In the genomic region with DNA sequence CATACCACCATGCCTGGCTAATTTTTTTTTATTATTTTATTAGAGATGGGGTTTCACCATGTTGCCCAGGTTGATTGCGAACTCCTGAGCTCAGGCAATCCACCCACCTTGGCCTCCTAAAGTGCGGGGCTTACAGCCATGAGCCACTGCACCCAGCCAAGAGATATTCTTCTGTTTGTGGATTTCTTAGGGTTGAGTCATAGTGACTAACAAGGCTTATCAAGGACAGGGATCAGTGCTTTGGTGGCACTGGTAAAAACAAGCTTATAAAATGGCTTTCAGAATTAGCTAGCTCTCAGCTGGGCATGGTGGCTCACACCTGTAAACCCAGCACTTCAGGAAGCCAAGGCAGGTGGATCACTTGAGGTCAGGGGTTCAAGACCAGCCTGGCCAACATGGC, we compare ENCODE assay signal across 1 cellular context.
TF ChIP-seq lines count a peak whose summit lies in the region.

No MANE protein-coding gene starts in this region.

TF ChIP-seq in HepG2, 621 proteins besides CTCF, POLR2A, EP300 and RAD21:
- TF ChIP-seq, protein P1, sequence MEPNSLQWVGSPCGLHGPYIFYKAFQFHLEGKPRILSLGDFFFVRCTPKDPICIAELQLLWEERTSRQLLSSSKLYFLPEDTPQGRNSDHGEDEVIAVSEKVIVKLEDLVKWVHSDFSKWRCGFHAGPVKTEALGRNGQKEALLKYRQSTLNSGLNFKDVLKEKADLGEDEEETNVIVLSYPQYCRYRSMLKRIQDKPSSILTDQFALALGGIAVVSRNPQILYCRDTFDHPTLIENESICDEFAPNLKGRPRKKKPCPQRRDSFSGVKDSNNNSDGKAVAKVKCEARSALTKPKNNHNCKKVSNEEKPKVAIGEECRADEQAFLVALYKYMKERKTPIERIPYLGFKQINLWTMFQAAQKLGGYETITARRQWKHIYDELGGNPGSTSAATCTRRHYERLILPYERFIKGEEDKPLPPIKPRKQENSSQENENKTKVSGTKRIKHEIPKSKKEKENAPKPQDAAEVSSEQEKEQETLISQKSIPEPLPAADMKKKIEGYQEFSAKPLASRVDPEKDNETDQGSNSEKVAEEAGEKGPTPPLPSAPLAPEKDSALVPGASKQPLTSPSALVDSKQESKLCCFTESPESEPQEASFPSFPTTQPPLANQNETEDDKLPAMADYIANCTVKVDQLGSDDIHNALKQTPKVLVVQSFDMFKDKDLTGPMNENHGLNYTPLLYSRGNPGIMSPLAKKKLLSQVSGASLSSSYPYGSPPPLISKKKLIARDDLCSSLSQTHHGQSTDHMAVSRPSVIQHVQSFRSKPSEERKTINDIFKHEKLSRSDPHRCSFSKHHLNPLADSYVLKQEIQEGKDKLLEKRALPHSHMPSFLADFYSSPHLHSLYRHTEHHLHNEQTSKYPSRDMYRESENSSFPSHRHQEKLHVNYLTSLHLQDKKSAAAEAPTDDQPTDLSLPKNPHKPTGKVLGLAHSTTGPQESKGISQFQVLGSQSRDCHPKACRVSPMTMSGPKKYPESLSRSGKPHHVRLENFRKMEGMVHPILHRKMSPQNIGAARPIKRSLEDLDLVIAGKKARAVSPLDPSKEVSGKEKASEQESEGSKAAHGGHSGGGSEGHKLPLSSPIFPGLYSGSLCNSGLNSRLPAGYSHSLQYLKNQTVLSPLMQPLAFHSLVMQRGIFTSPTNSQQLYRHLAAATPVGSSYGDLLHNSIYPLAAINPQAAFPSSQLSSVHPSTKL (CRISPR knock-in tag; IDR thresholded peaks at IDR 0.05): 0 out of 2 replicates have a peak, but pooled peaks have one; percentile 48
- no peak for TF ChIP-seq ZNF775 (CRISPR knock-in tag; IDR thresholded peaks at IDR 0.05; ENCODE audit: borderline replicate concordance)
- TF ChIP-seq FOSL1 (CRISPR knock-in tag; IDR thresholded peaks at IDR 0.05; ENCODE audit: borderline replicate concordance): peak; percentile 76
- no peak for TF ChIP-seq ZMYM4 (CRISPR knock-in tag; IDR thresholded peaks at IDR 0.05)
- peak; percentile 64; the same call in 1 of the 2 replicates for TF ChIP-seq ZNF644 (CRISPR knock-in tag; IDR thresholded peaks at IDR 0.05; ENCODE audit: low read depth)
- TF ChIP-seq, protein P2, sequence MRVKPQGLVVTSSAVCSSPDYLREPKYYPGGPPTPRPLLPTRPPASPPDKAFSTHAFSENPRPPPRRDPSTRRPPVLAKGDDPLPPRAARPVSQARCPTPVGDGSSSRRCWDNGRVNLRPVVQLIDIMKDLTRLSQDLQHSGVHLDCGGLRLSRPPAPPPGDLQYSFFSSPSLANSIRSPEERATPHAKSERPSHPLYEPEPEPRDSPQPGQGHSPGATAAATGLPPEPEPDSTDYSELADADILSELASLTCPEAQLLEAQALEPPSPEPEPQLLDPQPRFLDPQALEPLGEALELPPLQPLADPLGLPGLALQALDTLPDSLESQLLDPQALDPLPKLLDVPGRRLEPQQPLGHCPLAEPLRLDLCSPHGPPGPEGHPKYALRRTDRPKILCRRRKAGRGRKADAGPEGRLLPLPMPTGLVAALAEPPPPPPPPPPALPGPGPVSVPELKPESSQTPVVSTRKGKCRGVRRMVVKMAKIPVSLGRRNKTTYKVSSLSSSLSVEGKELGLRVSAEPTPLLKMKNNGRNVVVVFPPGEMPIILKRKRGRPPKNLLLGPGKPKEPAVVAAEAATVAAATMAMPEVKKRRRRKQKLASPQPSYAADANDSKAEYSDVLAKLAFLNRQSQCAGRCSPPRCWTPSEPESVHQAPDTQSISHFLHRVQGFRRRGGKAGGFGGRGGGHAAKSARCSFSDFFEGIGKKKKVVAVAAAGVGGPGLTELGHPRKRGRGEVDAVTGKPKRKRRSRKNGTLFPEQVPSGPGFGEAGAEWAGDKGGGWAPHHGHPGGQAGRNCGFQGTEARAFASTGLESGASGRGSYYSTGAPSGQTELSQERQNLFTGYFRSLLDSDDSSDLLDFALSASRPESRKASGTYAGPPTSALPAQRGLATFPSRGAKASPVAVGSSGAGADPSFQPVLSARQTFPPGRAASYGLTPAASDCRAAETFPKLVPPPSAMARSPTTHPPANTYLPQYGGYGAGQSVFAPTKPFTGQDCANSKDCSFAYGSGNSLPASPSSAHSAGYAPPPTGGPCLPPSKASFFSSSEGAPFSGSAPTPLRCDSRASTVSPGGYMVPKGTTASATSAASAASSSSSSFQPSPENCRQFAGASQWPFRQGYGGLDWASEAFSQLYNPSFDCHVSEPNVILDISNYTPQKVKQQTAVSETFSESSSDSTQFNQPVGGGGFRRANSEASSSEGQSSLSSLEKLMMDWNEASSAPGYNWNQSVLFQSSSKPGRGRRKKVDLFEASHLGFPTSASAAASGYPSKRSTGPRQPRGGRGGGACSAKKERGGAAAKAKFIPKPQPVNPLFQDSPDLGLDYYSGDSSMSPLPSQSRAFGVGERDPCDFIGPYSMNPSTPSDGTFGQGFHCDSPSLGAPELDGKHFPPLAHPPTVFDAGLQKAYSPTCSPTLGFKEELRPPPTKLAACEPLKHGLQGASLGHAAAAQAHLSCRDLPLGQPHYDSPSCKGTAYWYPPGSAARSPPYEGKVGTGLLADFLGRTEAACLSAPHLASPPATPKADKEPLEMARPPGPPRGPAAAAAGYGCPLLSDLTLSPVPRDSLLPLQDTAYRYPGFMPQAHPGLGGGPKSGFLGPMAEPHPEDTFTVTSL (CRISPR knock-in tag; IDR thresholded peaks at IDR 0.05; ENCODE audit: borderline replicate concordance): peak; percentile 48; the same call in 1 of the 2 replicates
- no peak for TF ChIP-seq ZNF143 (CRISPR knock-in tag; IDR thresholded peaks at IDR 0.05)
- no peak for TF ChIP-seq RBAK (CRISPR knock-in tag; IDR thresholded peaks at IDR 0.05)
- TF ChIP-seq TP53 (CRISPR knock-in tag; conservative IDR thresholded peaks at IDR 0.05): no peak
- TF ChIP-seq SP1 (IDR thresholded peaks at IDR 0.05): no peak
- TF ChIP-seq SP1 (CRISPR knock-in tag; IDR thresholded peaks at IDR 0.05): no peak
- TF ChIP-seq GATAD2A (CRISPR knock-in tag; IDR thresholded peaks at IDR 0.05): 0 out of 2 replicates have a peak, but pooled peaks have one; percentile 12
- TF ChIP-seq EHMT2 (IDR thresholded peaks at IDR 0.05; ENCODE audit: borderline replicate concordance, low read depth, low read length): no peak
- TF ChIP-seq HMGA1 (CRISPR knock-in tag; conservative IDR thresholded peaks at IDR 0.05): no peak
- no peak for TF ChIP-seq ZBTB42 (CRISPR knock-in tag; IDR thresholded peaks at IDR 0.05)
- TF ChIP-seq, protein P3, sequence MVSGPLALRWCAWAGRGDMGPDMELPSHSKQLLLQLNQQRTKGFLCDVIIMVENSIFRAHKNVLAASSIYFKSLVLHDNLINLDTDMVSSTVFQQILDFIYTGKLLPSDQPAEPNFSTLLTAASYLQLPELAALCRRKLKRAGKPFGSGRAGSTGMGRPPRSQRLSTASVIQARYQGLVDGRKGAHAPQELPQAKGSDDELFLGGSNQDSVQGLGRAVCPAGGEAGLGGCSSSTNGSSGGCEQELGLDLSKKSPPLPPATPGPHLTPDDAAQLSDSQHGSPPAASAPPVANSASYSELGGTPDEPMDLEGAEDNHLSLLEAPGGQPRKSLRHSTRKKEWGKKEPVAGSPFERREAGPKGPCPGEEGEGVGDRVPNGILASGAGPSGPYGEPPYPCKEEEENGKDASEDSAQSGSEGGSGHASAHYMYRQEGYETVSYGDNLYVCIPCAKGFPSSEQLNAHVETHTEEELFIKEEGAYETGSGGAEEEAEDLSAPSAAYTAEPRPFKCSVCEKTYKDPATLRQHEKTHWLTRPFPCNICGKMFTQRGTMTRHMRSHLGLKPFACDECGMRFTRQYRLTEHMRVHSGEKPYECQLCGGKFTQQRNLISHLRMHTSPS (CRISPR knock-in tag; IDR thresholded peaks at IDR 0.05; ENCODE audit: low read depth): 0 out of 2 replicates have a peak, but pooled peaks have one; percentile 37
- peak; percentile 91 for TF ChIP-seq FOSL2 (CRISPR knock-in tag; IDR thresholded peaks at IDR 0.05)
- TF ChIP-seq RORA (CRISPR knock-in tag; IDR thresholded peaks at IDR 0.05): no peak
TF ChIP-seq in HepG2: peak in this region for 7.
